ENCODE assay signal across 23 cellular contexts in genomic region chr6:116062496-116062895, GRCh38. TPM values are rescaled to one million over a fixed set of nuclear protein-coding genes. Genes with fewer than 3 reads are reported as not detected.
"Had no signal": no experiment of that assay in that cellular context is flagged by ENCODE, and none has a peak within 500 bp of the region (broad histone marks: within the 10 kb centered on the region; RNA-seq: fewer than 3 reads in every experiment).

No MANE protein-coding gene starts in this region.

- H3K27me3 ChIP-seq: dorsolateral prefrontal cortex, esophagus muscularis mucosa, foreskin keratinocyte, gastroesophageal sphincter, heart left ventricle, hepatocyte, left lung had no signal

- ATAC-seq: foreskin keratinocyte, gastroesophageal sphincter, heart left ventricle, left cardiac atrium, left lung, left ventricle myocardium superior, lower lobe of right lung, mucosa of descending colon had no signal

- H3K4me3 ChIP-seq: coronary artery, dorsolateral prefrontal cortex, esophagus muscularis mucosa, gastroesophageal sphincter, heart left ventricle, hepatocyte, left lung, lower lobe of right lung, mucosa of descending colon had no signal

- H3K9me3 ChIP-seq: esophagus muscularis mucosa, gastroesophageal sphincter, heart left ventricle, left lung, lower lobe of right lung, mucosa of descending colon had no signal

- DNase-seq: dermis blood vessel endothelial cell; dorsolateral prefrontal cortex; effector CD4-positive, alpha-beta T cell; effector memory CD4-positive, alpha-beta T cell; foreskin keratinocyte; heart left ventricle; hypothalamus; immature natural killer cell; islet precursor cell; kidney; kidney glomerular epithelial cell; left cardiac atrium; left lung; left ventricle myocardium superior; lower lobe of right lung; mesenchymal stem cell; mucosa of descending colon; naive B cell had no signal

- H3K36me3 ChIP-seq: esophagus muscularis mucosa, gastroesophageal sphincter, heart left ventricle, left lung, lower lobe of right lung had no signal

- H3K4me1 ChIP-seq: left lung had no signal

- H3K27ac ChIP-seq: dorsolateral prefrontal cortex, esophagus muscularis mucosa, foreskin keratinocyte, gastroesophageal sphincter, left lung, lower lobe of right lung had no signal

RNA-seq across cellular contexts. Expression of gene FRK, which starts 1.8 kb away (rescaled TPM):
- total RNA-seq: endothelial cell of umbilical vein had no signal
